Comparison of ENCODE assay signal across 8 cellular contexts in genomic region chr3:179324270-179324754, GRCh38. TPM values are rescaled to one million over a fixed set of nuclear protein-coding genes. Genes with fewer than 3 reads are reported as not detected.
DNase-seq lines count a peak whose midpoint lies in the region; ATAC-seq, FAIRE-seq and TF ChIP-seq lines count a peak whose summit lies in the region.

No MANE protein-coding gene starts in this region.

- H3K27me3 ChIP-seq in KMS-11 (ENCODE audit: insufficient read depth, low read depth) (no peaks in the 10 kb centered on the region), iPS-20b (ENCODE audit: insufficient read depth, low read length) (peaks cover 12% of the 10 kb centered on the region), stomach (no peaks in the 10 kb centered on the region)

- H3K36me3 Mint-ChIP-seq in activated naive CD4-positive, alpha-beta T cell treated with anti-CD3 and anti-CD28 coated beads, Interleukin-2, amount 50 U/mL, for 72 hours = peaks cover 11 to 23% of the 10 kb centered on the region in 2 donors

- peak overlapping the region; percentile 58 for H3K4me2 ChIP-seq in KMS-11

- WGBS in stomach, 5 donors = 1 to 4% (median 2%) methylated on average over 8 of the region's 8 CpGs

- peak overlapping the region; percentile 92 for H3K9ac ChIP-seq in KMS-11
- peak overlapping the region; percentile 80 for H3K9ac ChIP-seq in iPS-20b (ENCODE audit: low read depth, low read length)

- 0 out of 2 replicates have a peak overlapping the region, but pooled peaks have one; percentile 98 for H2AFZ ChIP-seq in KMS-11 (ENCODE audit: low read depth)

- H3K9me3 Mint-ChIP-seq in activated naive CD4-positive, alpha-beta T cell treated with anti-CD3 and anti-CD28 coated beads, Interleukin-2, amount 50 U/mL, for 72 hours = no peaks in the 10 kb centered on the region

- no peak for FAIRE-seq in urothelium cell line (lab: Jason Lieb, UNC)

- TF ChIP-seq EP300 in stomach (IDR thresholded peaks at IDR 0.05) = no peak

- TF ChIP-seq CTCF in KMS-11 (conservative IDR thresholded peaks at IDR 0.05; ENCODE audit: low read depth, low read length) (no peak), stomach (IDR thresholded peaks at IDR 0.05) (no peak)

- peak overlapping the region; percentile 91 to 97 for H3K27ac Mint-ChIP-seq in activated naive CD4-positive, alpha-beta T cell treated with anti-CD3 and anti-CD28 coated beads, Interleukin-2, amount 50 U/mL, for 72 hours

- H3K79me2 ChIP-seq in KMS-11 (ENCODE audit: insufficient read depth, low read depth) = peaks cover 54% of the 10 kb centered on the region

- no peaks in the 10 kb centered on the region for H4K20me1 ChIP-seq in KMS-11 (ENCODE audit: insufficient read depth)

- no peak for TF ChIP-seq POLR2A in stomach (IDR thresholded peaks at IDR 0.05)

- H3K4me3 ChIP-seq in KMS-11 (IDR thresholded peaks at IDR 0.05; ENCODE audit: insufficient read depth, low read depth, low read length) = no peak overlapping the region
- H3K4me3 ChIP-seq in iPS-20b (ENCODE audit: low read length) = peak overlapping the region; percentile 78
- peak overlapping the region; percentile 64 to 95 (median 79) for H3K4me3 ChIP-seq in stomach

- H3K27ac ChIP-seq in KMS-11 (peak overlapping the region; percentile 86), iPS-20b (ENCODE audit: low read length) (no peak overlapping the region), stomach (peak overlapping the region in 4 of 5 donors; percentile 87 to 97 (median 96))

- DNase-seq in ELR (ENCODE audit: low read depth) (peak; percentile 63), stomach (no peak), urothelium cell line (ENCODE audit: low spot score) (no peak)
- DNase-seq in activated naive CD4-positive, alpha-beta T cell treated with anti-CD3 and anti-CD28 coated beads, Interleukin-2, amount 50 U/mL, for 72 hours (ENCODE audit: low spot score in 2 of 2) = no peak

- peak in 1 of 2 donors; percentile 16 for ATAC-seq in activated naive CD4-positive, alpha-beta T cell treated with anti-CD3 and anti-CD28 coated beads, Interleukin-2, amount 50 U/mL, for 72 hours
- no peak for ATAC-seq in GM21381 (IDR thresholded peaks at IDR 0.05; ENCODE audit: unreplicated experiment)
- no peak for ATAC-seq in HG03439 (IDR thresholded peaks at IDR 0.05; ENCODE audit: unreplicated experiment)

- peaks cover 33% of the 10 kb centered on the region for H3K4me1 ChIP-seq in KMS-11 (ENCODE audit: low read depth, poor library complexity, severe bottlenecking)
- H3K4me1 ChIP-seq in iPS-20b (ENCODE audit: insufficient read depth, low read length) = peaks cover 11% of the 10 kb centered on the region; the same call in 1 of the 2 replicates
- H3K4me1 ChIP-seq in stomach = peaks cover 16 to 50% (median 40%) of the 10 kb centered on the region in 4 donors

- intact Hi-C loops in stomach (cut with DNase I; ENCODE audit: low total_unique reads) = no loop called here

- H3K9me3 ChIP-seq in iPS-20b (ENCODE audit: insufficient read depth, low read depth, low read length) (no peaks in the 10 kb centered on the region), stomach (no peaks in the 10 kb centered on the region)

- H3K36me3 ChIP-seq in KMS-11 (ENCODE audit: insufficient read depth) (peaks cover 13% of the 10 kb centered on the region; the same call in 1 of the 2 replicates), iPS-20b (ENCODE audit: insufficient read depth, low read depth, low read length) (peaks cover 24% of the 10 kb centered on the region), stomach (peaks cover 5 to 38% (median 25%) of the 10 kb centered on the region in 4 donors)

RNA-seq across cellular contexts. Expression of gene ZNF639, which starts 1.5 kb away (rescaled TPM):
- total RNA-seq in activated naive CD4-positive, alpha-beta T cell treated with anti-CD3 and anti-CD28 coated beads, Interleukin-2, amount 50 U/mL, for 72 hours = 10 to 100 TPM; 22.0 to 33.4 TPM
- total RNA-seq in stomach = 10 to 100 TPM; 18.0 to 66.1 (median 37.3) TPM
- 10 to 100 TPM; 15.7 to 29.2 (median 17.1) TPM for polyA plus RNA-seq in stomach

RNA-seq across cellular contexts. Expression of gene MFN1, which starts 23.2 kb away (rescaled TPM):
- total RNA-seq in activated naive CD4-positive, alpha-beta T cell treated with anti-CD3 and anti-CD28 coated beads, Interleukin-2, amount 50 U/mL, for 72 hours = 10 to 100 TPM; 33.2 to 43.9 TPM
- 100 to 1,000 TPM in 1 of 5 donors, 10 to 100 TPM in 4; 15.8 to 124 (median 37.7) TPM for total RNA-seq in stomach
- 10 to 100 TPM in 2 of 3 donors, 1 to 10 TPM in 1; 9.7 to 14.7 (median 12.7) TPM for polyA plus RNA-seq in stomach
